8 cellular contexts compared by ENCODE assay signal in genomic region chr2:38146917-38147307, GRCh38.
DNase-seq lines count a peak whose midpoint lies in the region; ATAC-seq and TF ChIP-seq lines count a peak whose summit lies in the region.

No MANE protein-coding gene starts in this region.

- ATAC-seq in HG02610 (IDR thresholded peaks at IDR 0.05; ENCODE audit: unreplicated experiment): peak; percentile 91

- H3K27me3 ChIP-seq in NT2/D1 (ENCODE audit: insufficient read depth, insufficient read length): no peaks in the 10 kb centered on the region
- no peaks in the 10 kb centered on the region for H3K27me3 ChIP-seq in ovary

- no peak for TF ChIP-seq POLR2A in ovary (IDR thresholded peaks at IDR 0.05)

- peak; percentile 25 for DNase-seq in NK-92 treated with Interleukin-12 subunit alpha and Interleukin-12 subunit beta, amount 100 ng/mL, for 24 hours (lab: John Stamatoyannopoulos, UW)
- DNase-seq in NK-92 (lab: John Stamatoyannopoulos, UW; ENCODE audit: unreplicated experiment) (no peak), NT2/D1 (ENCODE audit: low read depth, low spot score) (peak; percentile 75), epithelial cell of prostate (ENCODE audit: low read depth, low spot score) (peak; percentile 82), ovary (peak; percentile 34 to 65 (median 60)), NCI-H2171 treated with DMSO at 0.1 percent for 48 hours (lab: John Stamatoyannopoulos, UW) (no peak), mesenteric fat pad (ENCODE audit: low spot score) (no peak)

- intact Hi-C loops in ovary (cut with DNase I): no loop called here

- H3K4me3 ChIP-seq in NT2/D1 (ENCODE audit: insufficient read length, low read depth) (no peak overlapping the region), ovary (no peak overlapping the region)

- no peaks in the 10 kb centered on the region for H3K36me3 ChIP-seq in NT2/D1 (ENCODE audit: insufficient read depth, insufficient read length, low read length)
- no peaks in the 10 kb centered on the region for H3K36me3 ChIP-seq in ovary

- H3K9me3 ChIP-seq in NT2/D1 (ENCODE audit: insufficient read depth, low read length) (peaks cover 34% of the 10 kb centered on the region), ovary (no peaks in the 10 kb centered on the region)

- H3K9ac ChIP-seq in NT2/D1 (ENCODE audit: insufficient read length, low read depth): no peak overlapping the region

- H3K4me1 ChIP-seq in NT2/D1 (ENCODE audit: insufficient read depth, insufficient read length) (no peaks in the 10 kb centered on the region), ovary (ENCODE audit: insufficient read depth) (peaks cover 10% of the 10 kb centered on the region)

- WGBS in ovary, 3 donors: 30 to 36% (median 32%) methylated on average over 3 of the region's 3 CpGs

- TF ChIP-seq EP300 in ovary (IDR thresholded peaks at IDR 0.05): no peak

- H3K27ac ChIP-seq in epithelial cell of prostate (peak overlapping the region; percentile 86), ovary (peak overlapping the region; percentile 23 to 77)

- TF ChIP-seq CTCF in ovary (IDR thresholded peaks at IDR 0.05): no peak

Comparison
In these comparisons a context has a peak if more than half of its experiments do, and no peak if none do; other contexts are left out.
1. DNase-seq: peak in NK-92 treated with Interleukin-12 subunit alpha and Interleukin-12 subunit beta, amount 100 ng/mL, for 24 hours (single experiment), NT2/D1 (single experiment), epithelial cell of prostate (single experiment) and ovary (5 of 5); none in NK-92 (single experiment), NCI-H2171 treated with DMSO at 0.1 percent for 48 hours (single experiment) and mesenteric fat pad (single experiment).